ENCODE assay signal across 25 cellular contexts in the genomic region with DNA sequence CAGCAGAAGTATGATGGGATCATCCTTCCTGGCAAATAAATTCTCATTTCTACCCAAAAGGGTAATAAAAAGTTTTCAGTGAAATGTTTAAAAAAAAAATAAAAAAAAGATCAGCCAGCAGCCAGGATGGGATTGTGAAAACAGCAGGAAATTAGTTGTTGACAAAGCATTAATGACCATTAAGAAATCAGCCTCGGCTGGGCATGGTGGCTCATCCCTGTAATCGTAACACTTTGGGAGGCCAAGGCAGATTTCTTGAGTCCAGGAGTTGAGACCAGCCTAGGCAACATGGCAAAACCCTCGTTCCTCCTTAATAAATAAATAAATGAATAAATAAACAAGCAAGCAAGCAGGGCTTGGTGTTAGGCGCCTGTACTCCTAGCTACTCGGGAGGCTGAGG.
"Had no signal": no experiment of that assay in that cellular context is flagged by ENCODE, and none has a peak within 500 bp of the region (broad histone marks: within the 10 kb centered on the region; RNA-seq: fewer than 3 reads in every experiment).

No MANE protein-coding gene starts in this region.

- H3K36me3 Mint-ChIP-seq: activated naive CD4-positive, alpha-beta T cell treated with anti-CD3 and anti-CD28 coated beads, Interleukin-2, amount 50 U/mL, for 72 hours had no signal

- H3K4me3 Mint-ChIP-seq: activated B cell treated with CpG ODN at 0.5 μM for 24 hours; activated CD4-positive, alpha-beta T cell treated with anti-CD3 and anti-CD28 coated beads, Interleukin-2, amount 10 ng/mL, durations not matched to agents 24 days and 14 days; activated CD8-positive, alpha-beta memory T cell treated with anti-CD3 and anti-CD28 coated beads, Interleukin-2, amount 10 ng/mL, durations not matched to agents 7 days and 5 days; activated naive CD8-positive, alpha-beta T cell treated with anti-CD3 and anti-CD28 coated beads, Interleukin-2, amount 50 U/mL, for 24 hours; activated T-cell treated with anti-CD3 and anti-CD28 coated beads, Interleukin-2, amount 50 U/mL, for 24 hours; activated T-helper 1 cell treated with anti-CD3 and anti-CD28 coated beads, Interleukin-12 subunit alpha, Interleukin-12 subunit beta, Interleukin-2, Interleukin-4 antibody, amounts not matched to agents 30 ng/mL and 10 ng/mL and 1 ng/mL, durations not matched to agents 14 hours and 24 hours and 36 hours; brain had no signal

- H3K4me1 Mint-ChIP-seq: activated CD8-positive, alpha-beta memory T cell treated with anti-CD3 and anti-CD28 coated beads, Interleukin-2, amount 10 ng/mL, durations not matched to agents 7 days and 5 days; brain had no signal

- H3K9me3 Mint-ChIP-seq: activated B cell treated with CpG ODN at 0.5 μM for 24 hours; activated CD4-positive, alpha-beta T cell treated with anti-CD3 and anti-CD28 coated beads, Interleukin-2, amount 10 ng/mL, durations not matched to agents 24 days and 14 days; activated naive CD4-positive, alpha-beta T cell treated with anti-CD3 and anti-CD28 coated beads, Interleukin-2, amount 50 U/mL, for 72 hours; activated naive CD8-positive, alpha-beta T cell treated with anti-CD3 and anti-CD28 coated beads, Interleukin-2, amount 50 U/mL, for 24 hours; activated T-cell treated with anti-CD3 and anti-CD28 coated beads, Interleukin-2, amount 50 U/mL, for 24 hours; activated T-helper 1 cell treated with anti-CD3 and anti-CD28 coated beads, Interleukin-12 subunit alpha, Interleukin-12 subunit beta, Interleukin-2, Interleukin-4 antibody, amounts not matched to agents 30 ng/mL and 10 ng/mL and 1 ng/mL, durations not matched to agents 14 hours and 24 hours and 36 hours; brain had no signal

- FAIRE-seq: astrocyte had no signal

- H3K9me3 ChIP-seq: SK-N-SH had no signal

- DNase-seq: activated B cell treated with CpG ODN at 0.5 μM for 24 hours; activated CD4-positive, alpha-beta T cell treated with anti-CD3 and anti-CD28 coated beads for 1 hour; activated CD4-positive, alpha-beta T cell treated with anti-CD3 and anti-CD28 coated beads, Interleukin-2, amount 10 ng/mL, durations not matched to agents 24 days and 14 days; activated CD4-positive, alpha-beta T cell treated with anti-CD3 and anti-CD28 coated beads, Interleukin-2, amount 50 U/mL, for 48 hours; activated CD8-positive, alpha-beta memory T cell treated with anti-CD3 and anti-CD28 coated beads, Interleukin-2, amount 10 ng/mL, durations not matched to agents 7 days and 5 days; activated effector memory CD4-positive, alpha-beta T cell treated with anti-CD3 and anti-CD28 coated beads, Interleukin-2, amount 50 U/mL, for 16 hours; activated naive CD4-positive, alpha-beta T cell treated with Interleukin-2 at 50 U/mL for 16 hours; activated naive CD8-positive, alpha-beta T cell treated with anti-CD3 and anti-CD28 coated beads, Interleukin-2, amount 50 U/mL, for 24 hours; activated T-cell treated with anti-CD3 and anti-CD28 coated beads, Interleukin-2, amount 50 U/mL, for 24 hours; amniotic stem cell; Kasumi-1; KBM-7; NCI-H1417; NCI-H1930; NCI-H2107; NCI-H2171 treated with DMSO at 0.1 percent for 48 hours; NCI-H226; NCI-H526; NCI-H82; SK-N-SH; T-helper 1 cell had no signal

- H3K27ac Mint-ChIP-seq: activated CD8-positive, alpha-beta memory T cell treated with anti-CD3 and anti-CD28 coated beads, Interleukin-2, amount 10 ng/mL, durations not matched to agents 7 days and 5 days; activated naive CD4-positive, alpha-beta T cell treated with anti-CD3 and anti-CD28 coated beads, Interleukin-2, amount 50 U/mL, for 72 hours; activated naive CD8-positive, alpha-beta T cell treated with anti-CD3 and anti-CD28 coated beads, Interleukin-2, amount 50 U/mL, for 24 hours; activated T-cell treated with anti-CD3 and anti-CD28 coated beads, Interleukin-2, amount 50 U/mL, for 24 hours; activated T-helper 1 cell treated with anti-CD3 and anti-CD28 coated beads, Interleukin-12 subunit alpha, Interleukin-12 subunit beta, Interleukin-2, Interleukin-4 antibody, amounts not matched to agents 30 ng/mL and 10 ng/mL and 1 ng/mL, durations not matched to agents 14 hours and 24 hours and 36 hours had no signal

- H3K27me3 Mint-ChIP-seq: activated B cell treated with CpG ODN at 0.5 μM for 24 hours; activated CD4-positive, alpha-beta T cell treated with anti-CD3 and anti-CD28 coated beads, Interleukin-2, amount 10 ng/mL, durations not matched to agents 24 days and 14 days; activated CD8-positive, alpha-beta memory T cell treated with anti-CD3 and anti-CD28 coated beads, Interleukin-2, amount 10 ng/mL, durations not matched to agents 7 days and 5 days; activated naive CD8-positive, alpha-beta T cell treated with anti-CD3 and anti-CD28 coated beads, Interleukin-2, amount 50 U/mL, for 24 hours; activated T-cell treated with anti-CD3 and anti-CD28 coated beads, Interleukin-2, amount 50 U/mL, for 24 hours; brain had no signal

- ATAC-seq: activated CD8-positive, alpha-beta memory T cell treated with anti-CD3 and anti-CD28 coated beads, Interleukin-2, amount 10 ng/mL, durations not matched to agents 7 days and 5 days; activated naive CD4-positive, alpha-beta T cell treated with anti-CD3 and anti-CD28 coated beads, Interleukin-2, amount 50 U/mL, for 72 hours; activated naive CD8-positive, alpha-beta T cell treated with anti-CD3 and anti-CD28 coated beads, Interleukin-2, amount 50 U/mL, for 24 hours had no signal
